ENCODE assay signal across 20 cellular contexts in the genomic region with DNA sequence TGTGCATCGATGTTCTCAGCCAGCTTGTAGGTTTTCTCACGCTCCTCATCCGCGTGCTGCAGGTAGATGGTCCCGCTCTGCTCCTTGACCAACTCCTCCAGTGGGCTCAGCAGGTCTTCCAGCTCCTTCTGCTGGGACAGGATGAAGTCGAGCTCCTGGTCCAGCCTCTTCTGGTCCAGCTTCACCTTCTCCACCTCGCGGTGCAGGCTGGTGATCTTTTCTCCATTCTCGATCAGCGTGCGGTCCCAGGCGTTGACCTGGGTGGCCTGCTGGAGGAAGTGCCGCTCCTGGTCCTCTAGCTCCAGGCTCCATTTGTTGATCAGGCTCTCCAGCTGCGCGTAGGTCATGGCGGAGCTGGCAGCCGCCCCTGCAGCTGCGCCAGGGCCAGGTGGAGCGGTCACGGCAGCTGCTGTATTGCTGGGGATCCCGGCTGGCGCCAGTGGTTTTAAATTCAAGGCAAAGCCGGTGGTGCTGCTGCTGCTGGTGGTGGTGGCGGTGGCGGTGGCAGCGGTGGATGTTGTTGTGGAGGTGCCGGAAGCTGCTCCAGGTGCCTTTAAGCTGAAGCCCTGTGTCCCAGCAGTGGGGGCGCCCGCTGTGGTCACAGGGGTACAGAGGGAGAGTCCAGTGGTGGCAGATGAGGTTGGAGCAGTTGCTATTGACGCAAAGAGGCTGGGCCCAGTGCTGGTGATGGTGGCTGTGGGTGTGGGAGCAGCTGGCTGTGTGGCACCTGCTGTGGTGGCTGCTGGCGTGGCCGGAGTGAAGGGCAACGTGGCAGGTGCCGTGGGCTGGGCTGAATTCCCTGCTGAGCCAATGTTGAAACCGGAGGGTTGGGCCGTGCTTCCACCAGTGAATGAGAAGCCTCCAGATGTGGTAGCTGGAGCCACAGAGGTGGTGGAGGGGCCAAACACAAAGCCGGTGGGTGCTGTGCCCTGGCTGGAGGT. TPM values are rescaled to one million over a fixed set of nuclear protein-coding genes. Genes with fewer than 3 reads are reported as not detected.
DNase-seq lines count a peak whose midpoint lies in the region; ATAC-seq and TF ChIP-seq lines count a peak whose summit lies in the region.
"Had no signal": no experiment of that assay in that cellular context is flagged by ENCODE, and none has a peak within 500 bp of the region (broad histone marks: within the 10 kb centered on the region; RNA-seq: fewer than 3 reads in every experiment).

No MANE protein-coding gene starts in this region.

- no peak overlapping the region for H2AFZ ChIP-seq in OCI-LY1 (ENCODE audit: low read length)
- H2AFZ ChIP-seq: GM23248, hepatocyte had no signal

- peaks cover 90% of the 10 kb centered on the region for H3K4me1 ChIP-seq in OCI-LY1 (ENCODE audit: insufficient read depth, low read length, severe bottlenecking)
- H3K4me1 ChIP-seq: foreskin keratinocyte had no signal

- peak overlapping the region; percentile 95 for H3K27ac ChIP-seq in OCI-LY1 (ENCODE audit: low read depth, low read length, poor library complexity, severe bottlenecking)
- H3K27ac ChIP-seq: C4-2B, foreskin keratinocyte, GM23248, hepatocyte, tibial artery had no signal

- H3K27me3 Mint-ChIP-seq in activated naive CD4-positive, alpha-beta T cell treated with anti-CD3 and anti-CD28 coated beads for 36 hours (ENCODE audit: low read depth) = no peaks in the 10 kb centered on the region
- H3K27me3 Mint-ChIP-seq in memory B cell = no peaks in the 10 kb centered on the region

- peak overlapping the region; percentile 54; the same call in 1 of the 2 replicates for H3K9ac ChIP-seq in OCI-LY1 (ENCODE audit: low read length)
- H3K9ac ChIP-seq: GM23248 had no signal

- no peak for DNase-seq in activated naive CD4-positive, alpha-beta T cell treated with anti-CD3 and anti-CD28 coated beads for 36 hours
- no peak for DNase-seq in activated naive CD4-positive, alpha-beta T cell treated with anti-CD3 and anti-CD28 coated beads, Interleukin-2, amount 50 U/mL, for 16 hours
- DNase-seq in memory B cell (ENCODE audit: low spot score in 2 of 2) (no peak), NCI-H82 treated with DMSO at 0.1 percent for 48 hours (lab: John Stamatoyannopoulos, UW; ENCODE audit: unreplicated experiment) (no peak), kidney tubule cell (ENCODE audit: low spot score) (no peak)
- DNase-seq: activated CD4-positive, CD25-positive, alpha-beta regulatory T cell; foreskin keratinocyte; GM23248; NCI-H2081 treated with DMSO at 0.1 percent for 48 hours; NCI-H446 treated with DMSO at 0.1 percent for 48 hours; NK-92 treated with Interleukin-12 subunit alpha and Interleukin-12 subunit beta, amount 100 ng/mL, for 24 hours; stimulated activated CD4-positive, alpha-beta T cell treated with anti-CD3 and anti-CD28 coated beads, Interleukin-2, amount 100 ng/mL, for 24 hours; stimulated activated naive CD8-positive, alpha-beta T cell treated with anti-CD3 and anti-CD28 coated beads, Interleukin-15, Interleukin-2, amounts not matched to agents 100 U/mL and 50 U/mL, for 24 hours; tibial artery had no signal

- peak overlapping the region; percentile 30 for H3K4me3 ChIP-seq in OCI-LY1 (ENCODE audit: low read depth, low read length, poor library complexity, severe bottlenecking)
- H3K4me3 ChIP-seq: GM23248, hepatocyte, skin epidermis, tibial artery had no signal

- no peaks in the 10 kb centered on the region for H3F3A ChIP-seq in OCI-LY1 (ENCODE audit: insufficient read depth, low read length)

- no peak for ATAC-seq in memory B cell (ENCODE audit: low read depth)
- ATAC-seq: foreskin keratinocyte had no signal

- no peaks in the 10 kb centered on the region for H3K9me3 Mint-ChIP-seq in activated naive CD4-positive, alpha-beta T cell treated with anti-CD3 and anti-CD28 coated beads for 36 hours
- no peaks in the 10 kb centered on the region for H3K9me3 Mint-ChIP-seq in memory B cell
- H3K9me3 Mint-ChIP-seq: T-helper 2 cell treated with Interferon-gamma antibody and Interleukin-4, amounts not matched to agents 5 μg/mL and 100 μg/mL, for 36 hours had no signal

- peaks cover 52% of the 10 kb centered on the region for H3K36me3 Mint-ChIP-seq in activated naive CD4-positive, alpha-beta T cell treated with anti-CD3 and anti-CD28 coated beads for 36 hours (ENCODE audit: low read depth)
- peaks cover 8% of the 10 kb centered on the region for H3K36me3 Mint-ChIP-seq in memory B cell

- H4K20me1 ChIP-seq in OCI-LY1 (ENCODE audit: insufficient read depth, low read length) = no peaks in the 10 kb centered on the region

- H3K27me3 ChIP-seq in OCI-LY1 (ENCODE audit: insufficient read depth, low read length) = no peaks in the 10 kb centered on the region
- H3K27me3 ChIP-seq: foreskin keratinocyte, hepatocyte, tibial artery had no signal

- H3K79me2 ChIP-seq in OCI-LY1 (ENCODE audit: insufficient read depth, low read length) = no peaks in the 10 kb centered on the region
- H3K79me2 ChIP-seq: hepatocyte had no signal

- no peaks in the 10 kb centered on the region for H3K9me3 ChIP-seq in OCI-LY1 (ENCODE audit: low read length)
- H3K9me3 ChIP-seq: tibial artery had no signal

- TF ChIP-seq CTCF in OCI-LY1 (IDR thresholded peaks at IDR 0.05; ENCODE audit: low read length) = no peak

- peaks cover 77% of the 10 kb centered on the region for H3K36me3 ChIP-seq in OCI-LY1 (ENCODE audit: insufficient read depth, low read length)

- intact Hi-C loops in activated naive CD4-positive, alpha-beta T cell treated with anti-CD3 and anti-CD28 coated beads for 36 hours (cut with micrococcal nuclease) = no loop called here

- CTCF ChIA-PET in activated naive CD4-positive, alpha-beta T cell treated with anti-CD3 and anti-CD28 coated beads for 36 hours (lab: Charles Lee) = interaction anchor here (0.6 kb wide), 1 partner anchor 327 kb away, joined by 4 read pairs; no protein-coding TSS in a partner anchor

- peak overlapping the region; percentile 49 for H3K4me2 ChIP-seq in OCI-LY1 (ENCODE audit: low read length)
- H3K4me2 ChIP-seq: hepatocyte had no signal

- peaks cover 54% of the 10 kb centered on the region for H3K4me1 Mint-ChIP-seq in activated naive CD4-positive, alpha-beta T cell treated with anti-CD3 and anti-CD28 coated beads for 36 hours (ENCODE audit: low read depth)
- peaks cover 48% of the 10 kb centered on the region for H3K4me1 Mint-ChIP-seq in memory B cell

- no peaks in the 10 kb centered on the region for H3K9me2 ChIP-seq in OCI-LY1 (ENCODE audit: low read depth, low read length)

- H3K4me3 Mint-ChIP-seq in activated naive CD4-positive, alpha-beta T cell treated with anti-CD3 and anti-CD28 coated beads for 36 hours = no peak overlapping the region
- H3K4me3 Mint-ChIP-seq in memory B cell = peak overlapping the region; percentile 59
- H3K4me3 Mint-ChIP-seq: T-helper 2 cell treated with Interferon-gamma antibody and Interleukin-4, amounts not matched to agents 5 μg/mL and 100 μg/mL, for 36 hours had no signal

- H3K27ac Mint-ChIP-seq in activated naive CD4-positive, alpha-beta T cell treated with anti-CD3 and anti-CD28 coated beads for 36 hours = peak overlapping the region; percentile 56
- peak overlapping the region; percentile 84 for H3K27ac Mint-ChIP-seq in memory B cell

RNA-seq across cellular contexts. Expression of a gene that starts 12.1 kb away (rescaled TPM):
- total RNA-seq in activated naive CD4-positive, alpha-beta T cell treated with anti-CD3 and anti-CD28 coated beads for 36 hours = 1 to 10 TPM; 7.2 to 7.5 TPM
- total RNA-seq: GM23248, SK-MEL-5 had no signal

RNA-seq across cellular contexts. Expression of a gene that starts 20.3 kb away (rescaled TPM):
- total RNA-seq in activated naive CD4-positive, alpha-beta T cell treated with anti-CD3 and anti-CD28 coated beads for 36 hours = 1 to 10 TPM; 8.0 to 8.8 TPM

RNA-seq across cellular contexts. Expression of a gene that starts 20.6 kb away (rescaled TPM):
- 10 to 100 TPM; 89.2 to 92.5 TPM for total RNA-seq in activated naive CD4-positive, alpha-beta T cell treated with anti-CD3 and anti-CD28 coated beads for 36 hours

RNA-seq across cellular contexts. Expression of a gene that starts 31.2 kb away (rescaled TPM):
- 10 to 100 TPM; 29.8 to 32.4 TPM for total RNA-seq in activated naive CD4-positive, alpha-beta T cell treated with anti-CD3 and anti-CD28 coated beads for 36 hours

RNA-seq across cellular contexts. Expression of a gene that starts 31.6 kb away (rescaled TPM):
- total RNA-seq in activated naive CD4-positive, alpha-beta T cell treated with anti-CD3 and anti-CD28 coated beads for 36 hours = 10 to 100 TPM; 13.3 to 14.2 TPM
